Comparison of ENCODE assay signal across 15 cellular contexts in the genomic region with DNA sequence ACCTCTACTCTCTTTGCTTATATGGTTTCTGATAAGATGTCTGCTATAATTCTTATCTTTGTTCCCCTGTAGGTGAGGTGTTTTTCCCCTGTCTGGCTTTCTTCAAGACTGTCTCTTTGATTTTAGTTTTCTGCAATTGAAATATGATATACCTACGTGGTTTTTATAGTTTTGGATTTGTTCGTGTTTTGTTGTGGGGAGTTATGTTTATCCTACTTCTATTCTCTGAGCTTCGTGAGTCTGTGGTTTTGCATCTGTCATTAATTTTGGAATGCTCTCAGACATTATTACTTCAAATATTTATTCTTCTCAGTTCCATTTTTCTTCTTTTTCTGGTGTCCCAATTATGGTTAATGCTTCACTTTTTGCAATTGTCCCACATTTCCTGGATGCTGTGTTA.
DNase-seq lines count a peak whose midpoint lies in the region; ATAC-seq and TF ChIP-seq lines count a peak whose summit lies in the region.
"Had no signal": no experiment of that assay in that cellular context is flagged by ENCODE, and none has a peak within 500 bp of the region (broad histone marks: within the 10 kb centered on the region; RNA-seq: fewer than 3 reads in every experiment).

No MANE protein-coding gene starts in this region.

- no peak overlapping the region for H3K4me2 ChIP-seq in fibroblast of lung (ENCODE audit: extremely low read depth, insufficient read depth, low read length)

- H3K36me3 ChIP-seq in fibroblast of lung (ENCODE audit: control insufficient read depth, insufficient read depth, low read length) = no peaks in the 10 kb centered on the region
- no peaks in the 10 kb centered on the region for H3K36me3 ChIP-seq in ovary

- peaks cover 2% of the 10 kb centered on the region for H3K36me3 Mint-ChIP-seq in neural crest cell (ENCODE audit: low read depth)
- H3K36me3 Mint-ChIP-seq: CD4-positive, alpha-beta memory T cell had no signal

- no peak overlapping the region for H3K4me3 ChIP-seq in fibroblast of lung (replicated peaks in 1 of 4; ENCODE audit: control extremely low read depth in 1 of 4, insufficient read depth in 1 of 4, low read depth in 3 of 4, low read length in 4 of 4)
- no peak overlapping the region for H3K4me3 ChIP-seq in ovary

- ATAC-seq in HG03097 (IDR thresholded peaks at IDR 0.05; ENCODE audit: low FRiP score, unreplicated experiment) (no peak), HG03460 (IDR thresholded peaks at IDR 0.05; ENCODE audit: unreplicated experiment) (no peak)

- H3K9me3 Mint-ChIP-seq in neural crest cell = peaks cover 3% of the 10 kb centered on the region

- WGBS in ovary, 3 donors = 4 to 23% (median 9%) methylated on average over 3 of the region's 3 CpGs

- no peak overlapping the region for H2AFZ ChIP-seq in fibroblast of lung (ENCODE audit: low read length)

- H3K27me3 ChIP-seq in fibroblast of lung (ENCODE audit: control insufficient read depth, insufficient read depth, low read length) (no peaks in the 10 kb centered on the region), ovary (no peaks in the 10 kb centered on the region)

- H3K4me1 Mint-ChIP-seq in neural crest cell = peaks cover 12% of the 10 kb centered on the region
- H3K4me1 Mint-ChIP-seq: B cell; CD4-positive, alpha-beta memory T cell had no signal

- no peaks in the 10 kb centered on the region for H3K27me3 Mint-ChIP-seq in neural crest cell (ENCODE audit: low read depth)
- H3K27me3 Mint-ChIP-seq: CD4-positive, alpha-beta memory T cell had no signal

- TF ChIP-seq EP300 in ovary (IDR thresholded peaks at IDR 0.05) = no peak

- TF ChIP-seq CTCF in fibroblast of lung (conservative IDR thresholded peaks at IDR 0.05 in 1 of 2, IDR thresholded peaks at IDR 0.05 in 1 of 2; ENCODE audit: low read depth in 1 of 2, low read length in 2 of 2) = no peak
- no peak for TF ChIP-seq CTCF in neural crest cell (conservative IDR thresholded peaks at IDR 0.05)
- no peak for TF ChIP-seq CTCF in ovary (IDR thresholded peaks at IDR 0.05)

- H3K9ac ChIP-seq in fibroblast of lung (ENCODE audit: insufficient read depth, low read length) = no peak overlapping the region

- no peak overlapping the region for H3K27ac ChIP-seq in fibroblast of lung (ENCODE audit: insufficient read depth, low read length)
- no peak overlapping the region for H3K27ac ChIP-seq in ovary
- H3K27ac ChIP-seq: C4-2B had no signal

- no peaks in the 10 kb centered on the region for H3K4me1 ChIP-seq in fibroblast of lung (ENCODE audit: control insufficient read depth, extremely low read depth, insufficient read depth, low read length)
- no peaks in the 10 kb centered on the region for H3K4me1 ChIP-seq in ovary (ENCODE audit: insufficient read depth)

- H3K4me3 Mint-ChIP-seq in neural crest cell = no peak overlapping the region
- H3K4me3 Mint-ChIP-seq: B cell; CD4-positive, alpha-beta memory T cell had no signal

- TF ChIP-seq POLR2A in ovary (IDR thresholded peaks at IDR 0.05) = no peak

- peak; percentile 49 for DNase-seq in EH (ENCODE audit: low read depth)
- peak; percentile 56 for DNase-seq in LHCN-M2 (ENCODE audit: low read depth)
- peak; percentile 2 to 17 for DNase-seq in fibroblast of lung (ENCODE audit: low read depth in 2 of 2)
- DNase-seq in neural crest cell (ENCODE audit: low read depth, low spot score) = no peak
- no peak for DNase-seq in ovary
- no peak for DNase-seq in hypothalamus (lab: John Stamatoyannopoulos, UW)
- DNase-seq: ACHN; CD4-positive, alpha-beta memory T cell; DMS153; DMS79 treated with DMSO at 0.1 percent for 48 hours; GF-D8 had no signal

- H3K79me2 ChIP-seq in fibroblast of lung (ENCODE audit: control insufficient read depth, insufficient read depth, low read length) = no peaks in the 10 kb centered on the region

- H3K9me3 ChIP-seq in fibroblast of lung (ENCODE audit: control insufficient read depth, insufficient read depth, low read depth, low read length) (no peaks in the 10 kb centered on the region), ovary (no peaks in the 10 kb centered on the region)

- intact Hi-C loops in ovary (cut with DNase I) = no loop called here

- H3K27ac Mint-ChIP-seq in neural crest cell (ENCODE audit: unreplicated experiment) = peak overlapping the region; percentile 51
- H3K27ac Mint-ChIP-seq: B cell; CD4-positive, alpha-beta memory T cell had no signal

- no peaks in the 10 kb centered on the region for H4K20me1 ChIP-seq in fibroblast of lung (ENCODE audit: control insufficient read depth, extremely low read depth, insufficient read depth, low read length)

Comparison
In these comparisons a context has a peak if more than half of its experiments do, and no peak if none do; other contexts are left out.
1. DNase-seq: peak in EH (single experiment), LHCN-M2 (single experiment) and fibroblast of lung (2 of 2); none in neural crest cell (single experiment), ovary (0 of 5) and hypothalamus (0 of 51).